19 cellular contexts compared by ENCODE assay signal in the genomic region with DNA sequence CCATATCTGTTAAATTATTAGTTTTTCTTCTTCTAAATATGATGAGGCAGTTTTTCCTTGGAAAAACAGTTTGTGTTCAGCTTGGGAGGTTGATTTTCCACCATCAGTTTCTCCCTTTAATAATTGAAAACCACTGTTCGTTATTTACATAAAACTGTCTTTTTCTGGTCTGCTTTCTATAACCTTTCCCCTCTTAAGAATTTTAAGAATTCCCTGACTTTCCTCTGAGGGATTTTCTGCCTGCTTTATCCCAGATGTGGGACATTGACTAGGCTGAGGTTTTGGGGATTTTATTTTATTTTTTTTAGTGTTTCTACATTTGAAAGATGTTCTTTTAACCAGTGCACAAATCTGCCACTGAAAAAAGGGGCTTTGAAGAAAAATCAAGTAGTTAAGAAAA. TPM values are rescaled to one million over a fixed set of nuclear protein-coding genes. Genes with fewer than 3 reads are reported as not detected.
DNase-seq lines count a peak whose midpoint lies in the region; ATAC-seq, FAIRE-seq and TF ChIP-seq lines count a peak whose summit lies in the region.
"Had no signal": no experiment of that assay in that cellular context is flagged by ENCODE, and none has a peak within 500 bp of the region (broad histone marks: within the 10 kb centered on the region; RNA-seq: fewer than 3 reads in every experiment).

No MANE protein-coding gene starts in this region.

- H3K36me3 ChIP-seq in heart left ventricle (peaks cover 0 to 8% (median 3%) of the 10 kb centered on the region in 9 donors), breast epithelium (no peaks in the 10 kb centered on the region), left lung (peaks cover 0 to 12% of the 10 kb centered on the region in 2 donors), uterus (no peaks in the 10 kb centered on the region)
- H3K36me3 ChIP-seq: neural progenitor cell had no signal

- TF ChIP-seq POLR2A in heart left ventricle (IDR thresholded peaks at IDR 0.05) (no peak), breast epithelium (IDR thresholded peaks at IDR 0.05) (no peak), uterus (IDR thresholded peaks at IDR 0.05) (no peak), GM12892 (IDR thresholded peaks at IDR 0.05; ENCODE audit: low read depth, low read length) (no peak)

- H3K4me1 ChIP-seq in heart left ventricle = peaks cover 0 to 52% (median 5%) of the 10 kb centered on the region in 12 donors
- no peaks in the 10 kb centered on the region for H3K4me1 ChIP-seq in breast epithelium
- H3K4me1 ChIP-seq in left lung = peaks cover 5 to 39% of the 10 kb centered on the region in 2 donors
- peaks cover 0 to 8% of the 10 kb centered on the region in 2 donors for H3K4me1 ChIP-seq in uterus
- H3K4me1 ChIP-seq: body of pancreas had no signal

- WGBS in heart left ventricle, 4 donors = 46 to 69% (median 63%) methylated on average over 1 of the region's 1 CpG

- peak overlapping the region; percentile 6 to 71 (median 40) for H3K27ac ChIP-seq in heart left ventricle
- H3K27ac ChIP-seq in breast epithelium = peak overlapping the region; percentile 8 to 65
- peak overlapping the region; percentile 13 to 28 for H3K27ac ChIP-seq in left lung
- peak overlapping the region; percentile 37 to 45 for H3K27ac ChIP-seq in uterus
- H3K27ac ChIP-seq: 22Rv1, body of pancreas, neural progenitor cell had no signal

- no peak for DNase-seq in heart left ventricle
- no peak for DNase-seq in Right ventricle myocardium inferior (ENCODE audit: missing footprints)
- DNase-seq in breast epithelium (ENCODE audit: low spot score in 2 of 2) = no peak
- no peak for DNase-seq in left lung
- no peak for DNase-seq in uterus
- no peak for DNase-seq in activated T-cell treated with anti-CD3 and anti-CD28 coated beads, Interleukin-2, amount 50 U/mL, for 4 hours
- DNase-seq in GM12892 (ENCODE audit: insufficient read length) = no peak
- DNase-seq: activated T-cell treated with anti-CD3 and anti-CD28 coated beads, Interleukin-2, amount 50 U/mL, for 72 hours; body of pancreas; erythroblast; kidney; MV-4-11; NCI-H524; stimulated activated CD4-positive, alpha-beta T cell treated with anti-CD3 and anti-CD28 coated beads, Interleukin-1b, Interleukin-23, amount 100 ng/mL, for 48 hours had no signal

- H3K4me3 ChIP-seq in heart left ventricle = peak overlapping the region in 1 of 12 donors; percentile 2
- H3K4me3 ChIP-seq in breast epithelium = no peak overlapping the region
- H3K4me3 ChIP-seq in left lung = no peak overlapping the region
- no peak overlapping the region for H3K4me3 ChIP-seq in uterus
- H3K4me3 ChIP-seq: body of pancreas, neural progenitor cell had no signal

- no peaks in the 10 kb centered on the region for H3K27me3 Mint-ChIP-seq in activated T-cell treated with anti-CD3 and anti-CD28 coated beads, Interleukin-2, amount 50 U/mL, for 4 hours (ENCODE audit: low read depth)
- H3K27me3 Mint-ChIP-seq: stimulated activated memory B cell treated with anti-CD40 and anti-IgM and Interleukin-4, amounts not matched to agents 10 μg/mL and 1 μg/mL and 100 μg/mL, for 72 hours had no signal

- no peak for ATAC-seq in heart left ventricle
- no peak for ATAC-seq in Right ventricle myocardium inferior
- ATAC-seq in left lung = no peak
- ATAC-seq in activated T-cell treated with anti-CD3 and anti-CD28 coated beads, Interleukin-2, amount 50 U/mL, for 4 hours = no peak
- ATAC-seq in HG02884 (IDR thresholded peaks at IDR 0.05; ENCODE audit: unreplicated experiment) = no peak
- ATAC-seq: activated T-cell treated with anti-CD3 and anti-CD28 coated beads, Interleukin-2, amount 50 U/mL, for 72 hours; body of pancreas; stimulated activated memory B cell treated with anti-CD40 and anti-IgM and Interleukin-4, amounts not matched to agents 10 μg/mL and 1 μg/mL and 100 μg/mL, for 72 hours had no signal

- TF ChIP-seq CTCF in heart left ventricle (IDR thresholded peaks at IDR 0.05) = no peak
- TF ChIP-seq CTCF in breast epithelium (IDR thresholded peaks at IDR 0.05) = no peak
- TF ChIP-seq CTCF in left lung (IDR thresholded peaks at IDR 0.05) = no peak
- no peak for TF ChIP-seq CTCF in uterus (IDR thresholded peaks at IDR 0.05)

- no peaks in the 10 kb centered on the region for H3K36me3 Mint-ChIP-seq in activated T-cell treated with anti-CD3 and anti-CD28 coated beads, Interleukin-2, amount 50 U/mL, for 4 hours (ENCODE audit: insufficient read depth)

- no peak for FAIRE-seq in GM12892 (lab: Jason Lieb, UNC)

- intact Hi-C loops in heart left ventricle (cut with DNase I) = no loop called here
- intact Hi-C loops in Right ventricle myocardium inferior (cut with DNase I) = no loop called here
- intact Hi-C loops in breast epithelium (cut with DNase I; ENCODE audit: low total_unique reads) = no loop called here
- intact Hi-C loops in left lung (cut with DNase I) = no loop called here
- intact Hi-C loops in uterus (cut with DNase I; ENCODE audit: low total_unique reads) = no loop called here

- H3K9me3 Mint-ChIP-seq in activated T-cell treated with anti-CD3 and anti-CD28 coated beads, Interleukin-2, amount 50 U/mL, for 4 hours = no peaks in the 10 kb centered on the region
- H3K9me3 Mint-ChIP-seq: activated T-cell treated with anti-CD3 and anti-CD28 coated beads, Interleukin-2, amount 50 U/mL, for 72 hours had no signal

- H3K27me3 ChIP-seq in heart left ventricle (no peaks in the 10 kb centered on the region), breast epithelium (no peaks in the 10 kb centered on the region), left lung (no peaks in the 10 kb centered on the region), uterus (no peaks in the 10 kb centered on the region)
- H3K27me3 ChIP-seq: body of pancreas, neural progenitor cell had no signal

- no peak overlapping the region for H3K4me3 Mint-ChIP-seq in activated T-cell treated with anti-CD3 and anti-CD28 coated beads, Interleukin-2, amount 50 U/mL, for 4 hours
- H3K4me3 Mint-ChIP-seq: activated T-cell treated with anti-CD3 and anti-CD28 coated beads, Interleukin-2, amount 50 U/mL, for 72 hours; neural progenitor cell; stimulated activated memory B cell treated with anti-CD40 and anti-IgM and Interleukin-4, amounts not matched to agents 10 μg/mL and 1 μg/mL and 100 μg/mL, for 72 hours; WTC11 had no signal

- H3K9me3 ChIP-seq in heart left ventricle = no peaks in the 10 kb centered on the region
- no peaks in the 10 kb centered on the region for H3K9me3 ChIP-seq in breast epithelium
- no peaks in the 10 kb centered on the region for H3K9me3 ChIP-seq in left lung
- H3K9me3 ChIP-seq in uterus = no peaks in the 10 kb centered on the region
- H3K9me3 ChIP-seq: body of pancreas had no signal

- peaks cover 8% of the 10 kb centered on the region for H3K4me1 Mint-ChIP-seq in activated T-cell treated with anti-CD3 and anti-CD28 coated beads, Interleukin-2, amount 50 U/mL, for 4 hours (ENCODE audit: low read depth)

RNA-seq across cellular contexts. Expression of a gene that starts 27.2 kb away (rescaled TPM):
- 10 to 100 TPM in 8 of 9 donors, 1 to 10 TPM in 1; 9.7 to 37.3 (median 11.1) TPM for total RNA-seq in heart left ventricle
- polyA plus RNA-seq in heart left ventricle = 1 to 10 TPM; 3.2 to 6.3 TPM
- total RNA-seq in Right ventricle myocardium inferior = 11.6 TPM
- total RNA-seq in breast epithelium = 100 to 1,000 TPM in 1 of 3 donors, 10 to 100 TPM in 2; 40.6 to 133 (median 50.9) TPM
- total RNA-seq in left lung = 10 to 100 TPM; 39.7 to 85.6 TPM
- 10 to 100 TPM; 21.3 to 84.0 (median 42.3) TPM for total RNA-seq in uterus
- 1 to 10 TPM; 2.0 to 4.7 (median 3.4) TPM for total RNA-seq in activated T-cell treated with anti-CD3 and anti-CD28 coated beads, Interleukin-2, amount 50 U/mL, for 4 hours
- 36.6 TPM for polyA plus RNA-seq in GM12892 (2012; ENCODE audit: missing spikeins)
